Comparison of ENCODE assay signal across 1 cellular context in the genomic region with DNA sequence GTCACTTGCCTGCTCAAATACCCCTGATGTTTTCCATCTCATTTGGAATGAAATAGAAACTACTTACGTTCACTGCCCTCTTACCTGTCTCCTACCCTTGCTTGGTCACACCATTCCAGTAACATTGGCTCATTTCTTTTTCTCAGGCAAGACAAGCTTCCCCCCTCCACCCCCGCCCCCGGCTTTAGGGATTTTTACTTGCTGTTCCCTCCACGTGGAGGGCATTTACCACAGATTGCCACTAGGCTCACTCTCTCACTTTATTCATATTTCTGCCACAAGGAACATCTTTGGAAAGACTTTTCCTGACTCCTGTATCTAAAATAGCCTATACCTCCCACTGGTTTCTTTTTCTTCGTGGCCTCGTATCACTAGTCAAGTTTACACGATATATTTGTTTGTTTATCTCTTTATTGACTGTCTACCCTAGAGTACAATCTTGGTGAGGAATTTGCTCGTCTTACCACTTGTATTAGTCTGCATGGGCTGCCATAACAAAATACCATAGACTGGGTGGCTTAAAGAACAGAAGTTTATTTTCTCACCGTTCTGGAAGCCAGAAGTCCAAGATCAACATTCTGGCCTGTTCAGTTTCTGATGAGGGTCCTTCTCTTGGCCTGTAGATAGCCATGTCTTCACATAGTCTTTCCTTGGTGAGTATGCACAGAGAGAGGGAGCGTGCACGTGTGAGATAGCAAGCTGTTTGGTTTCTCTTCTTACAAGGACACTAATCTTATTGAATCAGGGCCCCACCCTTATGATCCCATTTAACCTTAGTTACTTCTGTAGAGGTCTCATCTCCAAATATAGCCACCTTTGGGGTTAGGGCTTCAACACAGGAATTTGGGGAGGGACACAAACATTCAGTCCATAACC.
A peak's percentile ranks its signal among the peaks of the same experiment; 100 is the strongest.
TF ChIP-seq lines count a peak whose summit lies in the region.

No MANE protein-coding gene starts in this region.

TF ChIP-seq in K562, 482 proteins besides CTCF, POLR2A, EP300 and RAD21 (continued from another document and continues in another):
- TF ChIP-seq POLR2AphosphoS5 (IDR thresholded peaks at IDR 0.05; ENCODE audit: control insufficient read depth, insufficient read depth, low read depth, low read length) (peak; percentile 81), GTF2A2 (tag; IDR thresholded peaks at IDR 0.05) (no peak), ZNF133 (CRISPR knock-in tag; IDR thresholded peaks at IDR 0.05) (no peak), XRCC3 (IDR thresholded peaks at IDR 0.05) (no peak), CGGBP1 (CRISPR knock-in tag; IDR thresholded peaks at IDR 0.05) (no peak), DPF2 (IDR thresholded peaks at IDR 0.05) (peak; percentile 87), HDAC6 (IDR thresholded peaks at IDR 0.05; ENCODE audit: low read depth, low read length) (no peak), FOXK1 (CRISPR knock-in tag; IDR thresholded peaks at IDR 0.05; ENCODE audit: borderline replicate concordance) (no peak), MCM5 (IDR thresholded peaks at IDR 0.05; ENCODE audit: low read depth) (no peak), SMAD3 (CRISPR knock-in tag; conservative IDR thresholded peaks at IDR 0.05) (no peak), MYBL2 (IDR thresholded peaks at IDR 0.05; ENCODE audit: low read depth) (no peak), MYBL2 (CRISPR knock-in tag; IDR thresholded peaks at IDR 0.05; ENCODE audit: borderline replicate concordance) (no peak), NFE2 (IDR thresholded peaks at IDR 0.05; ENCODE audit: low read depth) (no peak), U2AF2 (optimal IDR thresholded peaks at IDR 0.05; ENCODE audit: low read depth, low read length) (no peak), HBP1 (CRISPR knock-in tag; IDR thresholded peaks at IDR 0.05) (no peak), ZMIZ1 (IDR thresholded peaks at IDR 0.05; ENCODE audit: low read depth in 2 of 2, low read length in 2 of 2) (no peak), PRPF4 (IDR thresholded peaks at IDR 0.05; ENCODE audit: insufficient read depth, low read depth, low read length, poor library complexity, severe bottlenecking) (no peak), RBM17 (IDR thresholded peaks at IDR 0.05; ENCODE audit: borderline replicate concordance, low read depth, low read length) (no peak), ZNF77 (CRISPR knock-in tag; IDR thresholded peaks at IDR 0.05) (no peak), ILF3 (IDR thresholded peaks at IDR 0.05; ENCODE audit: borderline replicate concordance) (no peak), PTTG1 (tag; IDR thresholded peaks at IDR 0.05; ENCODE audit: low read depth) (no peak), GTF2F1 (IDR thresholded peaks at IDR 0.05; ENCODE audit: low read depth, low read length) (no peak), TEAD4 (IDR thresholded peaks at IDR 0.05; ENCODE audit: low read length) (peak; percentile 87), TEAD4 (CRISPR knock-in tag; IDR thresholded peaks at IDR 0.05; ENCODE audit: borderline replicate concordance) (no peak), PPARD (CRISPR knock-in tag; IDR thresholded peaks at IDR 0.05) (no peak), FOXA3 (CRISPR knock-in tag; conservative IDR thresholded peaks at IDR 0.05 in 1 of 2, IDR thresholded peaks at IDR 0.05 in 1 of 2) (peak in 1 of 2 experiments; percentile 96; a peak in 2 of 4 replicates), BMI1 (IDR thresholded peaks at IDR 0.05; ENCODE audit: low read length) (no peak), KDM5B (IDR thresholded peaks at IDR 0.05; ENCODE audit: insufficient replicate concordance, low read depth, low read length) (no peak), MIER1 (IDR thresholded peaks at IDR 0.05; ENCODE audit: low read depth) (0 out of 2 replicates have a peak, but pooled peaks have one; percentile 46), ZBTB49 (CRISPR knock-in tag; IDR thresholded peaks at IDR 0.05; ENCODE audit: borderline replicate concordance) (no peak), ZNF23 (CRISPR knock-in tag; IDR thresholded peaks at IDR 0.05) (no peak), NFATC3 (IDR thresholded peaks at IDR 0.05) (no peak), SRSF7 (optimal IDR thresholded peaks at IDR 0.05; ENCODE audit: low read depth, low read length) (no peak), HMBOX1 (IDR thresholded peaks at IDR 0.05) (peak; percentile 63; the same call in 1 of the 2 replicates), HDAC1 (IDR thresholded peaks at IDR 0.05) (peak in 1 of 2 experiments; percentile 31; a peak in 1 of 4 replicates), TARDBP (IDR thresholded peaks at IDR 0.05) (no peak), ZNF165 (CRISPR knock-in tag; IDR thresholded peaks at IDR 0.05; ENCODE audit: borderline replicate concordance) (no peak), MTA1 (IDR thresholded peaks at IDR 0.05; ENCODE audit: borderline replicate concordance) (no peak), SMARCE1 (IDR thresholded peaks at IDR 0.05) (peak; percentile 55; the same call in 1 of the 2 replicates), MAZ (CRISPR knock-in tag; conservative IDR thresholded peaks at IDR 0.05 in 1 of 2, IDR thresholded peaks at IDR 0.05 in 1 of 2) (peak in 1 of 2 experiments; percentile 22; a peak in 1 of 4 replicates), ZC3H11A (IDR thresholded peaks at IDR 0.05; ENCODE audit: low read depth, low read length) (no peak), BRF1 (IDR thresholded peaks at IDR 0.05; ENCODE audit: borderline replicate concordance, extremely low read depth, insufficient read length) (no peak), MEF2D (tag; conservative IDR thresholded peaks at IDR 0.05; ENCODE audit: low read depth) (no peak), TAF15 (IDR thresholded peaks at IDR 0.05; ENCODE audit: low read depth, low read length) (no peak), ELF1 (tag; IDR thresholded peaks at IDR 0.05) (no peak)
- TF ChIP-seq, protein P1, sequence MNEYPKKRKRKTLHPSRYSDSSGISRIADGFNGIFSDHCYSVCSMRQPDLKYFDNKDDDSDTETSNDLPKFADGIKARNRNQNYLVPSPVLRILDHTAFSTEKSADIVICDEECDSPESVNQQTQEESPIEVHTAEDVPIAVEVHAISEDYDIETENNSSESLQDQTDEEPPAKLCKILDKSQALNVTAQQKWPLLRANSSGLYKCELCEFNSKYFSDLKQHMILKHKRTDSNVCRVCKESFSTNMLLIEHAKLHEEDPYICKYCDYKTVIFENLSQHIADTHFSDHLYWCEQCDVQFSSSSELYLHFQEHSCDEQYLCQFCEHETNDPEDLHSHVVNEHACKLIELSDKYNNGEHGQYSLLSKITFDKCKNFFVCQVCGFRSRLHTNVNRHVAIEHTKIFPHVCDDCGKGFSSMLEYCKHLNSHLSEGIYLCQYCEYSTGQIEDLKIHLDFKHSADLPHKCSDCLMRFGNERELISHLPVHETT (CRISPR knock-in tag; conservative IDR thresholded peaks at IDR 0.05 in 1 of 2, IDR thresholded peaks at IDR 0.05 in 1 of 2): no peak
- TF ChIP-seq, protein P2, sequence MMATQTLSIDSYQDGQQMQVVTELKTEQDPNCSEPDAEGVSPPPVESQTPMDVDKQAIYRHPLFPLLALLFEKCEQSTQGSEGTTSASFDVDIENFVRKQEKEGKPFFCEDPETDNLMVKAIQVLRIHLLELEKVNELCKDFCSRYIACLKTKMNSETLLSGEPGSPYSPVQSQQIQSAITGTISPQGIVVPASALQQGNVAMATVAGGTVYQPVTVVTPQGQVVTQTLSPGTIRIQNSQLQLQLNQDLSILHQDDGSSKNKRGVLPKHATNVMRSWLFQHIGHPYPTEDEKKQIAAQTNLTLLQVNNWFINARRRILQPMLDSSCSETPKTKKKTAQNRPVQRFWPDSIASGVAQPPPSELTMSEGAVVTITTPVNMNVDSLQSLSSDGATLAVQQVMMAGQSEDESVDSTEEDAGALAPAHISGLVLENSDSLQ (IDR thresholded peaks at IDR 0.05): no peak
- TF ChIP-seq, protein P3, sequence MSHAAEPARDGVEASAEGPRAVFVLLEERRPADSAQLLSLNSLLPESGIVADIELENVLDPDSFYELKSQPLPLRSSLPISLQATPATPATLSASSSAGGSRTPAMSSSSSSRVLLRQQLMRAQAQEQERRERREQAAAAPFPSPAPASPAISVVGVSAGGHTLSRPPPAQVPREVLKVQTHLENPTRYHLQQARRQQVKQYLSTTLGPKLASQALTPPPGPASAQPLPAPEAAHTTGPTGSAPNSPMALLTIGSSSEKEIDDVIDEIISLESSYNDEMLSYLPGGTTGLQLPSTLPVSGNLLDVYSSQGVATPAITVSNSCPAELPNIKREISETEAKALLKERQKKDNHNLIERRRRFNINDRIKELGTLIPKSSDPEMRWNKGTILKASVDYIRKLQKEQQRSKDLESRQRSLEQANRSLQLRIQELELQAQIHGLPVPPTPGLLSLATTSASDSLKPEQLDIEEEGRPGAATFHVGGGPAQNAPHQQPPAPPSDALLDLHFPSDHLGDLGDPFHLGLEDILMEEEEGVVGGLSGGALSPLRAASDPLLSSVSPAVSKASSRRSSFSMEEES (CRISPR knock-in tag; IDR thresholded peaks at IDR 0.05): no peak
- TF ChIP-seq, protein P4, sequence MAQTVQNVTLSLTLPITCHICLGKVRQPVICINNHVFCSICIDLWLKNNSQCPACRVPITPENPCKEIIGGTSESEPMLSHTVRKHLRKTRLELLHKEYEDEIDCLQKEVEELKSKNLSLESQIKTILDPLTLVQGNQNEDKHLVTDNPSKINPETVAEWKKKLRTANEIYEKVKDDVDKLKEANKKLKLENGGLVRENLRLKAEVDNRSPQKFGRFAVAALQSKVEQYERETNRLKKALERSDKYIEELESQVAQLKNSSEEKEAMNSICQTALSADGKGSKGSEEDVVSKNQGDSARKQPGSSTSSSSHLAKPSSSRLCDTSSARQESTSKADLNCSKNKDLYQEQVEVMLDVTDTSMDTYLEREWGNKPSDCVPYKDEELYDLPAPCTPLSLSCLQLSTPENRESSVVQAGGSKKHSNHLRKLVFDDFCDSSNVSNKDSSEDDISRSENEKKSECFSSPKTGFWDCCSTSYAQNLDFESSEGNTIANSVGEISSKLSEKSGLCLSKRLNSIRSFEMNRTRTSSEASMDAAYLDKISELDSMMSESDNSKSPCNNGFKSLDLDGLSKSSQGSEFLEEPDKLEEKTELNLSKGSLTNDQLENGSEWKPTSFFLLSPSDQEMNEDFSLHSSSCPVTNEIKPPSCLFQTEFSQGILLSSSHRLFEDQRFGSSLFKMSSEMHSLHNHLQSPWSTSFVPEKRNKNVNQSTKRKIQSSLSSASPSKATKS (CRISPR knock-in tag; IDR thresholded peaks at IDR 0.05): no peak
